Comparison of ENCODE assay signal across 9 cellular contexts in the genomic region with DNA sequence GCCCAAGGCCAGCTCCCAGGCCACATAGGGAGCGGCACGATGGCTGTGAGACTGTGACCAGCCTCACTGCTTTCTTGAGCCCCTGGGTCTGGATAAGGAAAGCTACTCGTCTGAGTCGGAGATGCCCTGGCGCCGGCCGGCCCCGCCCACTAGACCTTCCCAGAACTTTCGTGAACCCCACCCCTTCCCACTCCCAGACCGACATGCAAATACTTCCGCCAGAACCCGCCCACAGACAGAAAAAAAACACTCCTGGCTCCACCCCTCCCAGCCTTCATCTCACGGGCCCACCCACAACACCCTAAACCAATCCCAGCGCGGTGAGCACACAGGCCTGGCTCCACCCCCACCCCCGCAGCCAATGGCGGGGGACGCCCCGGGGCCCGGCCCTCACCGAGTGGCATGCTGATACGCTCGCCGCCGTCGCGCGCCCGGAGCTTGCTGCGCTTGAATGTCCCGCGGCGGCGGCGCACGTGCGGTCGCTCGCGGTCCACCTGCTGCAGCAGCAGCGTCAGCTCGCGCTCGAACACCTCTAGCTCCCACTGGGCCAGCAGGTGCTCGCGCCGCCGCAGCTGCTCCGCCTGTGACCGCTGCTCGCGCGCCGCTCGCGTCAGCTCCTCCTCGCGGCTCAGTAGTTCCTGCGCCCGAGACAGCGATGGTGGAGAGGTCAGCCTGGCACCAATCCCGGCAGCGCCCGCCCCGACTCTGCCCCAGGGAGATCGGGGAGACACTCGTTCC. TPM values are rescaled to one million over a fixed set of nuclear protein-coding genes. Genes with fewer than 3 reads are reported as not detected.
DNase-seq lines count a peak whose midpoint lies in the region; ATAC-seq lines count a peak whose summit lies in the region.
"Had no signal": no experiment of that assay in that cellular context is flagged by ENCODE, and none has a peak within 500 bp of the region (broad histone marks: within the 10 kb centered on the region; RNA-seq: fewer than 3 reads in every experiment).

No MANE protein-coding gene starts in this region.

- in situ Hi-C loops in KBM-7 (cut with MboI; ENCODE audit: low pct_unique_long_range_greater_than_20kb, low sequenced_read_pairs) = no loop called here

- no peak overlapping the region for H3K27ac Mint-ChIP-seq in activated CD4-positive, alpha-beta memory T cell treated with anti-CD3 and anti-CD28 coated beads for 36 hours
- H3K27ac Mint-ChIP-seq: T-helper 1 cell treated with Interleukin-12 subunit alpha and Interleukin-12 subunit beta and Interleukin-4 antibody, amounts not matched to agents 30 μg/mL and 1 μg/mL, for 36 hours had no signal

- ATAC-seq in left ventricle myocardium superior (peak; percentile 96), GM18511 (IDR thresholded peaks at IDR 0.05; ENCODE audit: unreplicated experiment) (no peak)

- intact Hi-C loops in left ventricle myocardium superior (cut with micrococcal nuclease) = no loop called here
- intact Hi-C loops in activated CD4-positive, alpha-beta memory T cell treated with anti-CD3 and anti-CD28 coated beads for 36 hours (cut with micrococcal nuclease) = no loop called here

- peaks cover 32% of the 10 kb centered on the region for H3K36me3 Mint-ChIP-seq in activated CD4-positive, alpha-beta memory T cell treated with anti-CD3 and anti-CD28 coated beads for 36 hours

- H3K4me3 Mint-ChIP-seq in activated CD4-positive, alpha-beta memory T cell treated with anti-CD3 and anti-CD28 coated beads for 36 hours = no peak overlapping the region
- H3K4me3 Mint-ChIP-seq: T-helper 1 cell treated with Interleukin-12 subunit alpha and Interleukin-12 subunit beta and Interleukin-4 antibody, amounts not matched to agents 30 μg/mL and 1 μg/mL, for 36 hours had no signal

- H3K9me3 Mint-ChIP-seq in activated CD4-positive, alpha-beta memory T cell treated with anti-CD3 and anti-CD28 coated beads for 36 hours = no peaks in the 10 kb centered on the region
- H3K9me3 Mint-ChIP-seq: T-helper 1 cell treated with Interleukin-12 subunit alpha and Interleukin-12 subunit beta and Interleukin-4 antibody, amounts not matched to agents 30 μg/mL and 1 μg/mL, for 36 hours had no signal

- CTCF ChIA-PET in activated CD4-positive, alpha-beta memory T cell treated with anti-CD3 and anti-CD28 coated beads for 36 hours (lab: Charles Lee) = interaction anchor here (1.1 to 1.3 kb wide), 2 partner anchors 13 to 19 kb away, joined by 3 to 9 read pairs; no protein-coding TSS in a partner anchor

- POLR2A ChIA-PET in activated CD4-positive, alpha-beta memory T cell treated with anti-CD3 and anti-CD28 coated beads for 36 hours (lab: Charles Lee) = no interaction called here

- peaks cover 28% of the 10 kb centered on the region for H3K4me1 Mint-ChIP-seq in activated CD4-positive, alpha-beta memory T cell treated with anti-CD3 and anti-CD28 coated beads for 36 hours (ENCODE audit: low read depth)

- DNase-seq in DMS 273 (lab: John Stamatoyannopoulos, UW; ENCODE audit: unreplicated experiment) (peak; percentile 18), DMS 273 treated with DMSO at 0.1 percent for 48 hours (lab: John Stamatoyannopoulos, UW) (no peak), anterior cingulate cortex (lab: John Stamatoyannopoulos, UW) (peak; percentile 45 to 97 (median 93)), left ventricle myocardium superior (peak; percentile 95), pons (ENCODE audit: low spot score) (peak; percentile 95), KBM-7 (no peak)
- no peak for DNase-seq in activated CD4-positive, alpha-beta memory T cell treated with anti-CD3 and anti-CD28 coated beads for 36 hours

- no peaks in the 10 kb centered on the region for H3K27me3 Mint-ChIP-seq in activated CD4-positive, alpha-beta memory T cell treated with anti-CD3 and anti-CD28 coated beads for 36 hours

RNA-seq across cellular contexts. Expression of a gene that starts 7.0 kb away (rescaled TPM):
- 39.0 TPM for total RNA-seq in left ventricle myocardium superior
- total RNA-seq in activated CD4-positive, alpha-beta memory T cell treated with anti-CD3 and anti-CD28 coated beads for 36 hours = 10 to 100 TPM; 56.7 to 62.6 TPM

RNA-seq across cellular contexts. Expression of a gene that starts 8.5 kb away (rescaled TPM):
- 11.8 TPM for total RNA-seq in left ventricle myocardium superior
- total RNA-seq in activated CD4-positive, alpha-beta memory T cell treated with anti-CD3 and anti-CD28 coated beads for 36 hours = 10 to 100 TPM; 29.8 to 32.1 TPM

RNA-seq across cellular contexts. Expression of a gene that starts 11.4 kb away (rescaled TPM):
- 0.94 TPM for total RNA-seq in left ventricle myocardium superior
- under 1 TPM; 0.29 to 0.31 TPM for total RNA-seq in activated CD4-positive, alpha-beta memory T cell treated with anti-CD3 and anti-CD28 coated beads for 36 hours

RNA-seq across cellular contexts. Expression of a gene that starts 30.9 kb away (rescaled TPM):
- total RNA-seq in left ventricle myocardium superior = 32.0 TPM
- 100 to 1,000 TPM; 163 to 167 TPM for total RNA-seq in activated CD4-positive, alpha-beta memory T cell treated with anti-CD3 and anti-CD28 coated beads for 36 hours

RNA-seq across cellular contexts. Expression of a gene that starts 31.2 kb away (rescaled TPM):
- total RNA-seq in left ventricle myocardium superior = 57.3 TPM
- total RNA-seq in activated CD4-positive, alpha-beta memory T cell treated with anti-CD3 and anti-CD28 coated beads for 36 hours = 100 to 1,000 TPM; 137 to 141 TPM

Comparison
In these comparisons a context has a peak if more than half of its experiments do, and no peak if none do; other contexts are left out.
1. DNase-seq: peak in DMS 273 (single experiment), anterior cingulate cortex (58 of 58), left ventricle myocardium superior (single experiment) and pons (single experiment); none in DMS 273 treated with DMSO at 0.1 percent for 48 hours (single experiment), activated CD4-positive, alpha-beta memory T cell treated with anti-CD3 and anti-CD28 coated beads for 36 hours (single experiment) and KBM-7 (single experiment).